Comparison of ENCODE assay signal across 9 cellular contexts in the genomic region with DNA sequence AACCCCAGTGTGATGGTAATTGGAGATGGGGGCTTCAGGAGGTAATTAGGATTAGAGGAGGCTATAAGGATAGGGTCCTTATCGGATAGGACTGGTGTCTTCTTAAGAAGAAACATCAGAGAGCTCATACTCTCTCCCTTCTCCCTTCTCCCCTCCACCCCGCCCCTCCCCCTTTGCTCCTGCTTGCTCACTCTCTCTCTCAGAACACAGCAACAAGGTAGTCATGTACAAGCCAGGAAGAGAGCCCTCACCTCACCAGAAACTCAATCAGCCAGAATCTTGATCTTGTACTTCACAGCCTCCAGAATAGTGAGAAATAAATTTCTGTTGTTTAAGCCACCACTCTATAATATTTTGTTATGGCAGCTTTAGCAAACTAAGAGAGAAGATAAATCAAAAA. TPM values are rescaled to one million over a fixed set of nuclear protein-coding genes. Genes with fewer than 3 reads are reported as not detected.
A peak's percentile ranks its signal among the peaks of the same experiment; 100 is the strongest.
DNase-seq lines count a peak whose midpoint lies in the region; ATAC-seq and TF ChIP-seq lines count a peak whose summit lies in the region.
"Had no signal": no experiment of that assay in that cellular context is flagged by ENCODE, and none has a peak within 500 bp of the region (broad histone marks: within the 10 kb centered on the region; RNA-seq: fewer than 3 reads in every experiment).

No MANE protein-coding gene starts in this region.

- TF ChIP-seq CTCF in omental fat pad (IDR thresholded peaks at IDR 0.05) = no peak

- DNase-seq in activated T-cell treated with anti-CD3 and anti-CD28 coated beads for 4 hours (peak; percentile 9), RKO (ENCODE audit: low spot score) (peak; percentile 28), erythroblast (lab: John Stamatoyannopoulos, UW) (peak; percentile 22 to 54), omental fat pad (ENCODE audit: low spot score) (no peak)
- no peak for DNase-seq in activated T-cell treated with anti-CD3 and anti-CD28 coated beads, Interleukin-2, amount 50 U/mL, for 1 hour
- DNase-seq in stimulated activated CD8-positive, alpha-beta memory T cell treated with anti-CD3 and anti-CD28 coated beads, Interleukin-4, amount 100 ng/mL, for 48 hours = peak; percentile 49
- DNase-seq: NCI-H1092 had no signal

- no peak for TF ChIP-seq POLR2A in erythroblast (IDR thresholded peaks at IDR 0.05; ENCODE audit: low read length)

- no peak for ATAC-seq in omental fat pad (ENCODE audit: low FRiP score)
- ATAC-seq in GM21367 (IDR thresholded peaks at IDR 0.05; ENCODE audit: unreplicated experiment) = no peak
- ATAC-seq in GM21825 (IDR thresholded peaks at IDR 0.05; ENCODE audit: unreplicated experiment) = no peak

RNA-seq across cellular contexts. Expression of gene DDX60L, which starts 4.5 kb away (rescaled TPM):
- 10 to 100 TPM in 3 of 4 donors, 1 to 10 TPM in 1; 9.3 to 62.4 (median 32.2) TPM for total RNA-seq in omental fat pad

RNA-seq across cellular contexts. Expression of gene PALLD, which starts 21.1 kb away (rescaled TPM):
- 100 to 1,000 TPM in 1 of 4 donors, 10 to 100 TPM in 3; 58.5 to 164 (median 84.2) TPM for total RNA-seq in omental fat pad

Comparison
In these comparisons a context has a peak if more than half of its experiments do, and no peak if none do; other contexts are left out.
1. DNase-seq: peak in activated T-cell treated with anti-CD3 and anti-CD28 coated beads for 4 hours (single experiment), RKO (single experiment), erythroblast (2 of 2) and stimulated activated CD8-positive, alpha-beta memory T cell treated with anti-CD3 and anti-CD28 coated beads, Interleukin-4, amount 100 ng/mL, for 48 hours (single experiment); none in activated T-cell treated with anti-CD3 and anti-CD28 coated beads, Interleukin-2, amount 50 U/mL, for 1 hour (single experiment) and omental fat pad (single experiment).